Comparison of ENCODE assay signal across 8 cellular contexts in genomic region chr20:9978395-9979004, GRCh38. TPM values are rescaled to one million over a fixed set of nuclear protein-coding genes. Genes with fewer than 3 reads are reported as not detected.
DNase-seq lines count a peak whose midpoint lies in the region; ATAC-seq, FAIRE-seq and TF ChIP-seq lines count a peak whose summit lies in the region.

No MANE protein-coding gene starts in this region.

- intact Hi-C loops in heart right ventricle (cut with DNase I): loop anchor here (1.0 to 10.0 kb wide), 14 partner anchors 112 to 1569 kb away; no protein-coding TSS in a partner anchor

- FAIRE-seq in H54 (lab: Jason Lieb, UNC): peak; percentile 95

- H3K27me3 ChIP-seq in heart right ventricle: peaks cover 0 to 7% (median 0%) of the 10 kb centered on the region in 7 donors

- peak; percentile 53 to 94 (median 79) for TF ChIP-seq CTCF in heart right ventricle (IDR thresholded peaks at IDR 0.05)
- peak; percentile 73 for TF ChIP-seq CTCF in retinal pigment epithelial cell (conservative IDR thresholded peaks at IDR 0.05; ENCODE audit: low read depth, low read length)

- peaks cover 0 to 6% (median 0%) of the 10 kb centered on the region in 9 donors for H3K4me1 ChIP-seq in heart right ventricle

- WGBS in heart right ventricle, 2 donors: 23 to 24% methylated on average over 6 of the region's 6 CpGs

- H3K4me3 ChIP-seq in heart right ventricle (no peak overlapping the region), retinal pigment epithelial cell (ENCODE audit: low read length) (no peak overlapping the region)

- no peaks in the 10 kb centered on the region for H3K36me3 ChIP-seq in heart right ventricle

- no peaks in the 10 kb centered on the region for H3K9me3 ChIP-seq in heart right ventricle

- in situ Hi-C loops in KBM-7 (cut with MboI; ENCODE audit: low pct_unique_long_range_greater_than_20kb, low sequenced_read_pairs): no loop called here

- peak in 7 of 8 donors; percentile 80 to 93 (median 83) for ATAC-seq in heart right ventricle

- DNase-seq in A172 (ENCODE audit: low spot score) (peak; percentile 91), GF-D8 (lab: John Stamatoyannopoulos, UW) (peak; percentile 14), H54 (ENCODE audit: insufficient read length, low spot score) (peak; percentile 21), KBM-7 (peak; percentile 70), NOMO-1 treated with dmso at 0.1 percent for 144 hours (lab: John Stamatoyannopoulos, UW; ENCODE audit: unreplicated experiment) (peak; percentile 74), amniotic stem cell (lab: John Stamatoyannopoulos, UW) (peak; percentile 83), heart right ventricle (peak in 1 of 2 donors; percentile 64), retinal pigment epithelial cell (ENCODE audit: low read depth) (peak; percentile 49)

- no peak for TF ChIP-seq POLR2A in H54 (IDR thresholded peaks at IDR 0.05; ENCODE audit: low read depth, low read length)

- H3K27ac ChIP-seq in heart right ventricle: no peak overlapping the region

RNA-seq across cellular contexts. Expression of gene ANKEF1, which starts 56.3 kb away (rescaled TPM):
- total RNA-seq in A172 (2014; rRNA removed; shearing (Covaris generic)): 4.2 and 4.4 TPM in 2 replicates
- total RNA-seq in heart right ventricle: 1 to 10 TPM; 1.2 to 2.1 (median 1.6) TPM
- under 1 TPM; 0.37 to 0.45 TPM for polyA plus RNA-seq in heart right ventricle
